Comparison of ENCODE assay signal across 16 cellular contexts in genomic region chr18:50424877-50425690, GRCh38. TPM values are rescaled to one million over a fixed set of nuclear protein-coding genes. Genes with fewer than 3 reads are reported as not detected.
DNase-seq lines count a peak whose midpoint lies in the region; ATAC-seq and TF ChIP-seq lines count a peak whose summit lies in the region.
"Had no signal": no experiment of that assay in that cellular context is flagged by ENCODE, and none has a peak within 500 bp of the region (broad histone marks: within the 10 kb centered on the region; RNA-seq: fewer than 3 reads in every experiment).

No MANE protein-coding gene starts in this region.

- H2BK12ac ChIP-seq in mesenchymal stem cell (ENCODE audit: low read length in 2 of 2) (no peak overlapping the region), H9 (ENCODE audit: insufficient read length, low read depth, low read length) (no peak overlapping the region)

- H2AK5ac ChIP-seq in mesenchymal stem cell (ENCODE audit: low read length, severe bottlenecking) (no peak overlapping the region), H9 (ENCODE audit: insufficient read length, low read length) (no peak overlapping the region)

- no peak overlapping the region for H4K5ac ChIP-seq in H9 (ENCODE audit: insufficient read length, low read depth, low read length)

- H3K14ac ChIP-seq in mesenchymal stem cell (ENCODE audit: low read length in 2 of 2), result no peak overlapping the region
- H3K14ac ChIP-seq in H9 (ENCODE audit: insufficient read depth, low read length), result no peak overlapping the region

- H4K91ac ChIP-seq in mesenchymal stem cell (ENCODE audit: low read length), result no peak overlapping the region
- H4K91ac ChIP-seq in H9 (ENCODE audit: insufficient read length, low read depth, low read length), result no peak overlapping the region

- H3K27ac ChIP-seq in mesenchymal stem cell (ENCODE audit: low read length, poor library complexity, severe bottlenecking), result no peak overlapping the region
- no peak overlapping the region for H3K27ac ChIP-seq in H9 (ENCODE audit: insufficient read length, low read depth, low read length)
- H3K27ac ChIP-seq: RWPE1 had no signal

- no peak overlapping the region for H2BK15ac ChIP-seq in mesenchymal stem cell (ENCODE audit: low read depth, poor library complexity, severe bottlenecking)
- H2BK15ac ChIP-seq in H9 (ENCODE audit: low read depth, low read length), result no peak overlapping the region

- no peak for ATAC-seq in HG02678 (IDR thresholded peaks at IDR 0.05; ENCODE audit: unreplicated experiment)
- ATAC-seq in GM21367 (IDR thresholded peaks at IDR 0.05; ENCODE audit: unreplicated experiment), result no peak

- H3K4me3 ChIP-seq in mesenchymal stem cell (ENCODE audit: insufficient read depth in 1 of 2, low read depth in 1 of 2, low read length in 2 of 2), result no peak overlapping the region

- H2BK20ac ChIP-seq in H9 (ENCODE audit: low read depth, low read length, poor library complexity, severe bottlenecking), result no peak overlapping the region

- H3K36me3 ChIP-seq in mesenchymal stem cell (ENCODE audit: control insufficient read depth in 1 of 2, insufficient read depth in 2 of 2, low read depth in 1 of 2, low read length in 2 of 2), result no peaks in the 10 kb centered on the region

- H3T11ph ChIP-seq in H9 (ENCODE audit: low read length), result no peak overlapping the region

- H3K4me3 Mint-ChIP-seq in H9, result no peak overlapping the region
- H3K4me3 Mint-ChIP-seq: neural crest cell had no signal

- TF ChIP-seq CTCF in H9 (conservative IDR thresholded peaks at IDR 0.05), result no peak

- no peaks in the 10 kb centered on the region for H3K23me2 ChIP-seq in H9 (ENCODE audit: insufficient read length, low read depth, low read length, poor library complexity, severe bottlenecking)

- H3K23ac ChIP-seq in mesenchymal stem cell (ENCODE audit: low read length in 2 of 2) (no peak overlapping the region), H9 (ENCODE audit: insufficient read length, low read depth, low read length) (no peak overlapping the region)

- H3K27me3 Mint-ChIP-seq in H9 (ENCODE audit: low read depth), result peaks cover 1% of the 10 kb centered on the region; the same call in 1 of the 2 replicates

- no peak overlapping the region for H3K27ac Mint-ChIP-seq in H9
- H3K27ac Mint-ChIP-seq: activated T-helper 2 cell treated with anti-CD3 and anti-CD28 coated beads, Interferon-gamma antibody, Interleukin-2, Interleukin-4, amounts not matched to agents 10 μg/mL and 5 μg/mL and 100 μg/mL, durations not matched to agents 14 hours and 24 hours and 36 hours; CD4-positive, alpha-beta memory T cell had no signal

- H3K9ac ChIP-seq in mesenchymal stem cell (ENCODE audit: low read length) (no peak overlapping the region), H9 (ENCODE audit: extremely low read depth, insufficient read length, low read length) (no peak overlapping the region)

- no peak overlapping the region for H3K56ac ChIP-seq in H9 (ENCODE audit: insufficient read length, low read depth, low read length)

- no peak overlapping the region for H3K4ac ChIP-seq in mesenchymal stem cell (ENCODE audit: low read depth in 1 of 2, low read length in 2 of 2)
- no peak overlapping the region for H3K4ac ChIP-seq in H9 (ENCODE audit: low read depth, low read length)

- TF ChIP-seq POLR2A in erythroblast (IDR thresholded peaks at IDR 0.05; ENCODE audit: low read length), result peak; percentile 30

- H3K4me1 ChIP-seq in mesenchymal stem cell (ENCODE audit: control insufficient read depth, insufficient read depth, low read depth, low read length) (no peaks in the 10 kb centered on the region), H9 (ENCODE audit: insufficient read depth, low read length) (no peaks in the 10 kb centered on the region)

- H2BK120ac ChIP-seq in mesenchymal stem cell (ENCODE audit: low read depth, low read length) (no peak overlapping the region), H9 (ENCODE audit: low read depth, low read length, poor library complexity, severe bottlenecking) (no peak overlapping the region)

- peaks cover 6 to 13% (median 7%) of the 10 kb centered on the region in 3 experiments for H3K36me3 Mint-ChIP-seq in H9 (ENCODE audit: insufficient read depth in 1 of 3, low read depth in 3 of 3)
- H3K36me3 Mint-ChIP-seq: CD4-positive, alpha-beta memory T cell had no signal

- H3K4me1 Mint-ChIP-seq in H9, result no peaks in the 10 kb centered on the region
- H3K4me1 Mint-ChIP-seq: CD4-positive, alpha-beta memory T cell; neural crest cell had no signal

- peaks cover 19 to 21% of the 10 kb centered on the region in 2 experiments for H3K9me3 Mint-ChIP-seq in H9

- WGBS in mesenchymal stem cell, result 55% methylated on average over 5 of the region's 7 CpGs
- WGBS in H9 (ENCODE audit: extremely low coverage, insufficient read length, low lambda C conversion rate), result no CpG with 5 or more reads among the region's 7 CpGs

- no peak overlapping the region for H2BK5ac ChIP-seq in mesenchymal stem cell (ENCODE audit: low read depth, low read length, poor library complexity, severe bottlenecking)
- H2BK5ac ChIP-seq in H9 (ENCODE audit: insufficient read length, low read length), result no peak overlapping the region

- H3K18ac ChIP-seq in mesenchymal stem cell (ENCODE audit: low read depth in 1 of 2, low read length in 2 of 2), result no peak overlapping the region
- no peak overlapping the region for H3K18ac ChIP-seq in H9 (ENCODE audit: insufficient read length, low read depth, low read length)

- no peaks in the 10 kb centered on the region for H3K79me2 ChIP-seq in H9 (ENCODE audit: insufficient read depth, low read length)

- H3K79me1 ChIP-seq in mesenchymal stem cell (replicated peaks; ENCODE audit: low read length, poor library complexity, severe bottlenecking) (no peaks in the 10 kb centered on the region), H9 (ENCODE audit: insufficient read depth, low read depth, low read length, poor library complexity, severe bottlenecking) (no peaks in the 10 kb centered on the region)

- DNase-seq in GF-D8 (lab: John Stamatoyannopoulos, UW), result peak; percentile 100
- DNase-seq in NOMO-1 treated with DMSO at 0.1 percent for 48 hours (lab: John Stamatoyannopoulos, UW; ENCODE audit: unreplicated experiment), result peak; percentile 5
- DNase-seq in erythroblast (lab: John Stamatoyannopoulos, UW), result peak; percentile 76 to 95
- DNase-seq in mesenchymal stem cell, result peak; percentile 54
- DNase-seq in H9, result no peak
- no peak for DNase-seq in activated naive CD4-positive, alpha-beta T cell treated with anti-CD3 and anti-CD28 coated beads, Interleukin-2, amount 50 U/mL, for 16 hours
- DNase-seq: activated CD4-positive, CD25-positive, alpha-beta regulatory T cell; CD4-positive, alpha-beta memory T cell; cortex of kidney; NCI-H2029; stimulated activated CD4-positive, alpha-beta T cell treated with anti-CD3 and anti-CD28 coated beads, Interleukin-2, amount 100 ng/mL, for 48 hours had no signal

- H4K8ac ChIP-seq in mesenchymal stem cell (ENCODE audit: low read length) (no peak overlapping the region), H9 (replicated peaks; ENCODE audit: insufficient read length, low read depth, low read length) (no peak overlapping the region)

- no peak overlapping the region for H2AFZ ChIP-seq in mesenchymal stem cell (ENCODE audit: low read depth, low read length)
- H2AFZ ChIP-seq in H9 (ENCODE audit: low read length), result no peak overlapping the region

- H3K27me3 ChIP-seq in mesenchymal stem cell (ENCODE audit: control insufficient read depth in 1 of 2, insufficient read depth in 1 of 2, low read length in 2 of 2), result peaks cover 0 to 14% of the 10 kb centered on the region in 2 experiments
- no peaks in the 10 kb centered on the region for H3K27me3 ChIP-seq in H9 (ENCODE audit: insufficient read depth, low read length)

- H3K9me3 ChIP-seq in mesenchymal stem cell (ENCODE audit: control insufficient read depth, low read length) (no peaks in the 10 kb centered on the region), H9 (ENCODE audit: control insufficient read depth, low read depth, low read length) (peaks cover 7% of the 10 kb centered on the region)

- no peaks in the 10 kb centered on the region for H4K20me1 ChIP-seq in H9 (ENCODE audit: control insufficient read depth, insufficient read depth, insufficient read length)

- H3K4me2 ChIP-seq in mesenchymal stem cell (ENCODE audit: low read length, poor library complexity, severe bottlenecking) (no peak overlapping the region), H9 (ENCODE audit: insufficient read depth, insufficient read length, low read length) (no peak overlapping the region)

RNA-seq across cellular contexts. Expression of gene SKA1, which starts 50.2 kb away (rescaled TPM):
- 3.8 TPM for polyA plus RNA-seq in mesenchymal stem cell (2013, experiment 1 of 2)
- 4.1 TPM for polyA plus RNA-seq in mesenchymal stem cell (2013, experiment 2 of 2)
- total RNA-seq in H9 (2021), result 20.2 and 20.6 TPM in 2 replicates

Comparison
In these comparisons a context has a peak if more than half of its experiments do, and no peak if none do; other contexts are left out.
1. DNase-seq: peak in GF-D8 (single experiment), NOMO-1 treated with DMSO at 0.1 percent for 48 hours (single experiment), erythroblast (2 of 2) and mesenchymal stem cell (single experiment); none in H9 (single experiment) and activated naive CD4-positive, alpha-beta T cell treated with anti-CD3 and anti-CD28 coated beads, Interleukin-2, amount 50 U/mL, for 16 hours (single experiment).